Comparison of ENCODE assay signal across 13 cellular contexts in the genomic region with DNA sequence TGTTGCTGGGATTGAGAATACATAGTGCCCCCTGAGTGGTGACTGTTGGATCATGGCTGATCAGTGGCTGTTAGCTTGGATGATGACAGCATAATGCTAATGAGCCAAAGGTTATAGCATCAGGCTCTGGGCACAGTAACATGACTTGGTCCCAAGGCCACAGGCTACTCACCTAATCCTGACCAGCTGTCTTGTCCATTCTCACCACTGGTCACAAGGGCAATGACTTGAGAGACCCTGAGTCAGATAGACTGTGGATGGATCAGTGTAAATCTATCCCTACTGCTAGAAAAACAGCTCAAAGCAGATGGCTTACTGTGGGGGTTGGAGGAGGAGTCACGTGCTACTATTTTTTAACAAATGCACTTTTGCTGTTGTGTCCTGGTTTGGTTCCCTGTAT.
DNase-seq lines count a peak whose midpoint lies in the region; ATAC-seq and TF ChIP-seq lines count a peak whose summit lies in the region.
"Had no signal": no experiment of that assay in that cellular context is flagged by ENCODE, and none has a peak within 500 bp of the region (broad histone marks: within the 10 kb centered on the region; RNA-seq: fewer than 3 reads in every experiment).

No MANE protein-coding gene starts in this region.

- peaks cover 14% of the 10 kb centered on the region for H3K79me2 ChIP-seq in hepatocyte

- peak; percentile 35; the same call in 2 of the 3 replicates for ATAC-seq in SK-N-SH treated with all-trans-retinoic acid at 6 μM for 48 hours
- ATAC-seq: body of pancreas had no signal

- WGBS in hepatocyte (ENCODE audit: low lambda C conversion rate, missing lambda C conversion rate) = 53% methylated on average over 1 of the region's 1 CpG

- H3K4me3 ChIP-seq in hepatocyte (no peak overlapping the region), skin epidermis (peak overlapping the region in 2 of 7 experiments; percentile 2 to 5)
- H3K4me3 ChIP-seq: body of pancreas had no signal

- H3K36me3 ChIP-seq in hepatocyte (replicated peaks; ENCODE audit: insufficient read depth, low read depth) = no peaks in the 10 kb centered on the region

- H3K4me2 ChIP-seq in hepatocyte = peak overlapping the region; percentile 43

- H3K9me3 ChIP-seq in hepatocyte (ENCODE audit: low read depth) = no peaks in the 10 kb centered on the region
- H3K9me3 ChIP-seq: body of pancreas had no signal

- no peak for TF ChIP-seq CTCF in hepatocyte (IDR thresholded peaks at IDR 0.05; ENCODE audit: poor library complexity)

- H3K27me3 ChIP-seq in hepatocyte = no peaks in the 10 kb centered on the region
- H3K27me3 ChIP-seq: body of pancreas had no signal

- H3K9me2 ChIP-seq in hepatocyte (replicated peaks; ENCODE audit: insufficient read depth) = no peaks in the 10 kb centered on the region

- H3K27ac ChIP-seq in hepatocyte (peak overlapping the region; percentile 90), skin epidermis (peak overlapping the region in 20 of 21 experiments; percentile 65 to 94 (median 82))

- H2AFZ ChIP-seq in hepatocyte = no peak overlapping the region

- DNase-seq in ELR (ENCODE audit: low read depth) (peak; percentile 25), hepatocyte (ENCODE audit: low spot score) (no peak), activated gamma-delta T cell (lab: John Stamatoyannopoulos, UW) (no peak), NCI-H2227 (lab: John Stamatoyannopoulos, UW; ENCODE audit: unreplicated experiment) (no peak), hepatic stellate cell (ENCODE audit: low spot score) (no peak), UCSD-AML1 (lab: John Stamatoyannopoulos, UW; ENCODE audit: unreplicated experiment) (no peak)
- DNase-seq: activated CD4-positive, alpha-beta T cell treated with anti-CD3 and anti-CD28 coated beads for 4 hours; body of pancreas; naive B cell; NCI-H1930; NK-92 treated with Interleukin-12 subunit alpha and Interleukin-12 subunit beta, amount 100 ng/mL, for 24 hours had no signal

- H3K4me1 ChIP-seq in hepatocyte (ENCODE audit: insufficient read depth) = peaks cover 65% of the 10 kb centered on the region

- no peaks in the 10 kb centered on the region for H4K20me1 ChIP-seq in hepatocyte (ENCODE audit: insufficient read depth, poor library complexity, severe bottlenecking)

TF ChIP-seq in SK-N-SH treated with all-trans-retinoic acid at 6 μM for 48 hours, 23 proteins besides CTCF, POLR2A, EP300 and RAD21:
- no peak for TF ChIP-seq OSR1 (CRISPR knock-in tag; IDR thresholded peaks at IDR 0.05)
- TF ChIP-seq ISL1 (CRISPR knock-in tag; IDR thresholded peaks at IDR 0.05) = no peak
- TF ChIP-seq GLIS3 (CRISPR knock-in tag; IDR thresholded peaks at IDR 0.05) = no peak
- TF ChIP-seq TOX (CRISPR knock-in tag; IDR thresholded peaks at IDR 0.05; ENCODE audit: borderline replicate concordance) = no peak
- no peak for TF ChIP-seq BACH2 (CRISPR knock-in tag; IDR thresholded peaks at IDR 0.05; ENCODE audit: borderline replicate concordance)
- TF ChIP-seq SNAI2 (CRISPR knock-in tag; IDR thresholded peaks at IDR 0.05) = no peak
- TF ChIP-seq, protein P1, sequence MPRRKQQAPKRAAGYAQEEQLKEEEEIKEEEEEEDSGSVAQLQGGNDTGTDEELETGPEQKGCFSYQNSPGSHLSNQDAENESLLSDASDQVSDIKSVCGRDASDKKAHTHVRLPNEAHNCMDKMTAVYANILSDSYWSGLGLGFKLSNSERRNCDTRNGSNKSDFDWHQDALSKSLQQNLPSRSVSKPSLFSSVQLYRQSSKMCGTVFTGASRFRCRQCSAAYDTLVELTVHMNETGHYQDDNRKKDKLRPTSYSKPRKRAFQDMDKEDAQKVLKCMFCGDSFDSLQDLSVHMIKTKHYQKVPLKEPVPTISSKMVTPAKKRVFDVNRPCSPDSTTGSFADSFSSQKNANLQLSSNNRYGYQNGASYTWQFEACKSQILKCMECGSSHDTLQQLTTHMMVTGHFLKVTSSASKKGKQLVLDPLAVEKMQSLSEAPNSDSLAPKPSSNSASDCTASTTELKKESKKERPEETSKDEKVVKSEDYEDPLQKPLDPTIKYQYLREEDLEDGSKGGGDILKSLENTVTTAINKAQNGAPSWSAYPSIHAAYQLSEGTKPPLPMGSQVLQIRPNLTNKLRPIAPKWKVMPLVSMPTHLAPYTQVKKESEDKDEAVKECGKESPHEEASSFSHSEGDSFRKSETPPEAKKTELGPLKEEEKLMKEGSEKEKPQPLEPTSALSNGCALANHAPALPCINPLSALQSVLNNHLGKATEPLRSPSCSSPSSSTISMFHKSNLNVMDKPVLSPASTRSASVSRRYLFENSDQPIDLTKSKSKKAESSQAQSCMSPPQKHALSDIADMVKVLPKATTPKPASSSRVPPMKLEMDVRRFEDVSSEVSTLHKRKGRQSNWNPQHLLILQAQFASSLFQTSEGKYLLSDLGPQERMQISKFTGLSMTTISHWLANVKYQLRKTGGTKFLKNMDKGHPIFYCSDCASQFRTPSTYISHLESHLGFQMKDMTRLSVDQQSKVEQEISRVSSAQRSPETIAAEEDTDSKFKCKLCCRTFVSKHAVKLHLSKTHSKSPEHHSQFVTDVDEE (CRISPR knock-in tag; IDR thresholded peaks at IDR 0.05) = no peak
- no peak for TF ChIP-seq ARNTL (CRISPR knock-in tag; IDR thresholded peaks at IDR 0.05; ENCODE audit: borderline replicate concordance, low read depth)
